8 cellular contexts compared by ENCODE assay signal in genomic region chr10:20981419-20981953, GRCh38.
"Had no signal": no experiment of that assay in that cellular context is flagged by ENCODE, and none has a peak within 500 bp of the region (broad histone marks: within the 10 kb centered on the region; RNA-seq: fewer than 3 reads in every experiment).

No MANE protein-coding gene starts in this region.

- H3K4me3 ChIP-seq: GM12878 had no signal

- ATAC-seq: GM12878 had no signal

- FAIRE-seq: G401.6, GM12878, GM12891, GM12892, GM18507, GM19239 had no signal

- DNase-seq: GDM1, GF-D8 had no signal
